ENCODE assay signal across 14 cellular contexts in the genomic region with DNA sequence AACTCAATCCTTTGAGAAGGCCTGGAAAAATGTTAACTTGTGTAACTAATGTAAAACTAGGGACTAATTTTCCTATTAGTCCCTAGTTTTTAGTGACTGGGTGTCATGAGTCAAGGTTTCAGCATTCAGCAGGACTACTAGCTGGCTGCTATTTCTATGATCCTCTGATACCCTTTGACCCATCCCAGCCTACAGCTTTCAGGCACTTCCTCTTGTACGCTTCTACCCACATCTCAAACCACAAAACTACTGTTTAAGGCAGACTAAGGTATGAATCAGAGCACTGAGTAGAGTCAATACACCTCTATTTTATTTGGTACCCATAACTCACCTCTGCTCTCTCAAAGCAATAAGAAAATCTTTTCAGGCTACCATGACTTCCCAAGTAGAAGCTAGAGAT.
DNase-seq lines count a peak whose midpoint lies in the region; FAIRE-seq and TF ChIP-seq lines count a peak whose summit lies in the region.
"Had no signal": no experiment of that assay in that cellular context is flagged by ENCODE, and none has a peak within 500 bp of the region (broad histone marks: within the 10 kb centered on the region; RNA-seq: fewer than 3 reads in every experiment).

No MANE protein-coding gene starts in this region.

- intact Hi-C loops in kidney (cut with DNase I): no loop called here

- H3K4me1 ChIP-seq in smooth muscle cell (ENCODE audit: low read depth) (peaks cover 7% of the 10 kb centered on the region), kidney (ENCODE audit: control insufficient read depth in 1 of 2, insufficient read depth in 1 of 2, low read depth in 1 of 2, low read length in 2 of 2) (no peaks in the 10 kb centered on the region)

- H3K36me3 ChIP-seq in smooth muscle cell (ENCODE audit: low read depth): no peaks in the 10 kb centered on the region
- no peaks in the 10 kb centered on the region for H3K36me3 ChIP-seq in kidney (ENCODE audit: control insufficient read depth in 1 of 2, insufficient read depth in 2 of 2, low read length in 2 of 2)
- H3K36me3 ChIP-seq in MG63: no peaks in the 10 kb centered on the region
- H3K36me3 ChIP-seq: thoracic aorta had no signal

- no peaks in the 10 kb centered on the region for H4K20me1 ChIP-seq in smooth muscle cell (ENCODE audit: low read depth)

- H3K4me3 ChIP-seq in epithelial cell of proximal tubule (ENCODE audit: low read depth, low read length) (no peak overlapping the region), smooth muscle cell (no peak overlapping the region), kidney (ENCODE audit: low read length in 2 of 2) (no peak overlapping the region), MG63 (no peak overlapping the region)
- H3K4me3 ChIP-seq: thoracic aorta had no signal

- H3K4me2 ChIP-seq in smooth muscle cell: peak overlapping the region; percentile 27

- CTCF ChIA-PET in GM10248 (lab: Yijun Ruan, JAX): no interaction called here

- no peak for TF ChIP-seq CTCF in epithelial cell of proximal tubule (conservative IDR thresholded peaks at IDR 0.05; ENCODE audit: low read depth, low read length)
- TF ChIP-seq CTCF in smooth muscle cell (IDR thresholded peaks at IDR 0.05; ENCODE audit: borderline replicate concordance, insufficient read depth, poor library complexity, severe bottlenecking): no peak
- TF ChIP-seq CTCF in kidney (IDR thresholded peaks at IDR 0.05; ENCODE audit: borderline replicate concordance, extremely low read depth, insufficient read depth): no peak
- no peak for TF ChIP-seq CTCF in GM10248 (IDR thresholded peaks at IDR 0.05; ENCODE audit: control extremely low read depth, extremely low read depth, low read depth, missing control alignments)

- no peaks in the 10 kb centered on the region for H3F3A ChIP-seq in smooth muscle cell (ENCODE audit: low read depth)

- 5% methylated on average over 1 of the region's 1 CpG for WGBS in smooth muscle cell (ENCODE audit: low lambda C conversion rate)

- H3K27ac ChIP-seq in smooth muscle cell (ENCODE audit: low read depth) (peak overlapping the region; percentile 54), kidney (ENCODE audit: low read depth in 2 of 2, low read length in 2 of 2) (no peak overlapping the region)
- H3K27ac ChIP-seq: C4-2B, thoracic aorta had no signal

- H3K9ac ChIP-seq in smooth muscle cell (ENCODE audit: low read depth) (no peak overlapping the region), kidney (ENCODE audit: low read length in 2 of 2) (no peak overlapping the region)

- H3K79me2 ChIP-seq in smooth muscle cell (ENCODE audit: low read depth): no peaks in the 10 kb centered on the region

- peak; percentile 4 for DNase-seq in HuH-7 (ENCODE audit: low spot score)
- DNase-seq in SW480 (ENCODE audit: low spot score): peak; percentile 0
- DNase-seq in epithelial cell of proximal tubule (ENCODE audit: low read depth): peak; percentile 6
- DNase-seq in smooth muscle cell (lab: John Stamatoyannopoulos, UW; ENCODE audit: unreplicated experiment): no peak
- DNase-seq in kidney: no peak
- DNase-seq in MG63: no peak
- no peak for DNase-seq in GM10248 (ENCODE audit: extremely low spot score)
- DNase-seq: erythroblast; hippocampal formation; NCI-H1105 treated with DMSO at 0.1 percent for 48 hours; retina; stimulated activated CD4-positive, alpha-beta T cell treated with anti-CD3 and anti-CD28 coated beads, Interleukin-1b, Interleukin-23, amount 100 ng/mL, for 48 hours had no signal

- POLR2A ChIA-PET in GM10248 (lab: Yijun Ruan, JAX): no interaction called here

- no peaks in the 10 kb centered on the region for H3K9me3 ChIP-seq in smooth muscle cell (replicated peaks; ENCODE audit: low read depth)
- no peaks in the 10 kb centered on the region for H3K9me3 ChIP-seq in kidney (ENCODE audit: control insufficient read depth in 1 of 2, low read length in 2 of 2)
- no peaks in the 10 kb centered on the region for H3K9me3 ChIP-seq in MG63
- H3K9me3 ChIP-seq: thoracic aorta had no signal

- FAIRE-seq in kidney (lab: Jason Lieb, UNC): no peak

- no peak overlapping the region for H2AFZ ChIP-seq in smooth muscle cell (ENCODE audit: low read depth)

- H3K27me3 ChIP-seq in smooth muscle cell (ENCODE audit: low read depth) (no peaks in the 10 kb centered on the region), MG63 (no peaks in the 10 kb centered on the region)

Comparison
In these comparisons a context has a peak if more than half of its experiments do, and no peak if none do; other contexts are left out.
1. DNase-seq: peak in HuH-7 (single experiment), SW480 (single experiment) and epithelial cell of proximal tubule (single experiment); none in smooth muscle cell (single experiment), kidney (single experiment), MG63 (single experiment) and GM10248 (single experiment).